8 cellular contexts compared by ENCODE assay signal in the genomic region with DNA sequence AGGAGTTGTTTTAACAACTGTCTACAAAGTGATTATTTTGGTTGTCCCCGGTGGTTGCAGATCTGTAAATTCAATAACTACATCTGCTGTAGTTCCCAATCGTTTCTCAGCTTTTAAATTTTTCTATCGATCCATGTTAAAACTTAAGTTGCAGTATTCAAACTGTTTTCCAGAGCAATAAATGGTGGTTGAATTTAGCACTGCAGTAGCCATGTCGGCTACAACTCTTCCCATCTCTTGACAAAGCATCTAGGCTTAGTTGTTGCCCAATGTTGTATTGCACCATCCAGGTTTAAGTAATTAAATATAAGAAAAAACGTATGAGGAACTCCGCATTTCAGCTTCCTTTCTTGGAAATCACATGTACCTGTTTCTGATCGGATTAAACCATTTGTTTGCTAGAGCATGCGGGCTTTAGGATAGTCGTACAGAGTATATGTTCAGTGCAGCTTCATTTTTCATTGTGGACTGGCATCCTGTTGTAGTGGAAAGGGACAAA. TPM values are rescaled to one million over a fixed set of nuclear protein-coding genes. Genes with fewer than 3 reads are reported as not detected.
DNase-seq lines count a peak whose midpoint lies in the region; ATAC-seq, FAIRE-seq and TF ChIP-seq lines count a peak whose summit lies in the region.

No MANE protein-coding gene starts in this region.

- ATAC-seq in GM21447 (IDR thresholded peaks at IDR 0.05; ENCODE audit: unreplicated experiment) = no peak

- peaks cover 15 to 23% (median 15%) of the 10 kb centered on the region in 3 donors for H3K4me1 Mint-ChIP-seq in IgD-negative memory B cell
- H3K4me1 Mint-ChIP-seq in activated naive CD8-positive, alpha-beta T cell treated with anti-CD3 and anti-CD28 coated beads for 36 hours = peaks cover 42% of the 10 kb centered on the region

- H3K27ac Mint-ChIP-seq in IgD-negative memory B cell = peak overlapping the region; percentile 40 to 98 (median 55)
- H3K27ac Mint-ChIP-seq in activated naive CD8-positive, alpha-beta T cell treated with anti-CD3 and anti-CD28 coated beads for 36 hours = peak overlapping the region; percentile 90

- H3K27me3 Mint-ChIP-seq in IgD-negative memory B cell = no peaks in the 10 kb centered on the region
- no peaks in the 10 kb centered on the region for H3K27me3 Mint-ChIP-seq in activated naive CD8-positive, alpha-beta T cell treated with anti-CD3 and anti-CD28 coated beads for 36 hours

- WGBS in thyroid gland, 2 donors = 36 to 44% methylated on average over 9 of the region's 9 CpGs

- H3K27me3 ChIP-seq in BE2C (no peaks in the 10 kb centered on the region), thyroid gland (no peaks in the 10 kb centered on the region)

- H3K4me3 ChIP-seq in BE2C (ENCODE audit: low read depth, low read length) (peak overlapping the region; percentile 88), kidney (ENCODE audit: low read length in 2 of 2) (peak overlapping the region; percentile 69 to 86), thyroid gland (replicated peaks in 1 of 3) (peak overlapping the region in 2 of 3 donors; percentile 74 to 97)

- no peaks in the 10 kb centered on the region for H3K4me1 ChIP-seq in BE2C
- peaks cover 10 to 11% of the 10 kb centered on the region in 2 donors for H3K4me1 ChIP-seq in kidney (ENCODE audit: control insufficient read depth in 1 of 2, insufficient read depth in 1 of 2, low read depth in 1 of 2, low read length in 2 of 2)
- H3K4me1 ChIP-seq in thyroid gland = peaks cover 7 to 9% of the 10 kb centered on the region in 2 donors

- H3K36me3 ChIP-seq in BE2C (no peaks in the 10 kb centered on the region), kidney (ENCODE audit: control insufficient read depth in 1 of 2, insufficient read depth in 2 of 2, low read length in 2 of 2) (no peaks in the 10 kb centered on the region), thyroid gland (no peaks in the 10 kb centered on the region)

- TF ChIP-seq POLR2A in thyroid gland (IDR thresholded peaks at IDR 0.05) = no peak

- H3K9ac ChIP-seq in kidney (ENCODE audit: low read length in 2 of 2) = peak overlapping the region; percentile 69 to 82

- FAIRE-seq in kidney (lab: Jason Lieb, UNC) = no peak

- no peak for DNase-seq in BE2C
- no peak for DNase-seq in activated naive CD8-positive, alpha-beta T cell treated with anti-CD3 and anti-CD28 coated beads for 36 hours
- DNase-seq in kidney = no peak
- DNase-seq in thyroid gland = no peak
- no peak for DNase-seq in NCI-H2029 treated with DMSO at 0.1 percent for 48 hours (lab: John Stamatoyannopoulos, UW)
- no peak for DNase-seq in NCI-H128 (lab: John Stamatoyannopoulos, UW; ENCODE audit: unreplicated experiment)

- H3K36me3 Mint-ChIP-seq in IgD-negative memory B cell = peaks cover 6% of the 10 kb centered on the region
- H3K36me3 Mint-ChIP-seq in activated naive CD8-positive, alpha-beta T cell treated with anti-CD3 and anti-CD28 coated beads for 36 hours = peaks cover 21% of the 10 kb centered on the region

- H3K4me3 Mint-ChIP-seq in IgD-negative memory B cell = peak overlapping the region; percentile 89 to 95 (median 93)
- H3K4me3 Mint-ChIP-seq in activated naive CD8-positive, alpha-beta T cell treated with anti-CD3 and anti-CD28 coated beads for 36 hours = peak overlapping the region; percentile 83

- H3K9me3 Mint-ChIP-seq in IgD-negative memory B cell = no peaks in the 10 kb centered on the region
- no peaks in the 10 kb centered on the region for H3K9me3 Mint-ChIP-seq in activated naive CD8-positive, alpha-beta T cell treated with anti-CD3 and anti-CD28 coated beads for 36 hours

- no peak for TF ChIP-seq CTCF in BE2C (IDR thresholded peaks at IDR 0.05; ENCODE audit: low read depth, low read length)
- TF ChIP-seq CTCF in kidney (IDR thresholded peaks at IDR 0.05; ENCODE audit: borderline replicate concordance, extremely low read depth, insufficient read depth) = no peak
- no peak for TF ChIP-seq CTCF in thyroid gland (IDR thresholded peaks at IDR 0.05)

- H3K9me3 ChIP-seq in BE2C (no peaks in the 10 kb centered on the region), kidney (ENCODE audit: control insufficient read depth in 1 of 2, low read length in 2 of 2) (no peaks in the 10 kb centered on the region), thyroid gland (no peaks in the 10 kb centered on the region)

- intact Hi-C loops in kidney (cut with DNase I) = no loop called here
- intact Hi-C loops in thyroid gland (cut with DNase I) = loop anchor here (10.0 kb wide), 1 partner anchor 97 kb away; no protein-coding TSS in a partner anchor

- peak overlapping the region; percentile 91 to 93 for H3K27ac ChIP-seq in kidney (ENCODE audit: low read depth in 2 of 2, low read length in 2 of 2)
- peak overlapping the region in 2 of 3 donors; percentile 62 to 85 for H3K27ac ChIP-seq in thyroid gland

RNA-seq across cellular contexts. Expression of a gene that starts 1.0 kb away (rescaled TPM):
- polyA plus RNA-seq in BE2C (2012; ENCODE audit: insufficient read depth, insufficient read length, low read depth) = 49.0 TPM
- polyA plus RNA-seq in IgD-negative memory B cell (21.5 TPM), kidney (ENCODE audit: insufficient read depth, low read depth, low replicate concordance) (77.9 TPM)
- 10 to 100 TPM; 48.5 to 53.2 TPM for total RNA-seq in activated naive CD8-positive, alpha-beta T cell treated with anti-CD3 and anti-CD28 coated beads for 36 hours
- total RNA-seq in kidney (51.0 TPM), thyroid gland (10 to 100 TPM; 22.4 to 32.4 (median 23.5) TPM)

RNA-seq across cellular contexts. Expression of a gene that starts 27.7 kb away (rescaled TPM):
- polyA plus RNA-seq in BE2C (2012; ENCODE audit: insufficient read depth, insufficient read length, low read depth) = 35.4 TPM
- polyA plus RNA-seq in IgD-negative memory B cell (21.4 TPM), kidney (ENCODE audit: insufficient read depth, low read depth, low replicate concordance) (16.3 TPM)
- total RNA-seq in activated naive CD8-positive, alpha-beta T cell treated with anti-CD3 and anti-CD28 coated beads for 36 hours = 10 to 100 TPM; 41.6 to 45.2 TPM
- total RNA-seq in kidney (24.0 TPM), thyroid gland (10 to 100 TPM; 18.9 to 34.1 (median 26.8) TPM)
